24 cellular contexts compared by ENCODE assay signal in the genomic region with DNA sequence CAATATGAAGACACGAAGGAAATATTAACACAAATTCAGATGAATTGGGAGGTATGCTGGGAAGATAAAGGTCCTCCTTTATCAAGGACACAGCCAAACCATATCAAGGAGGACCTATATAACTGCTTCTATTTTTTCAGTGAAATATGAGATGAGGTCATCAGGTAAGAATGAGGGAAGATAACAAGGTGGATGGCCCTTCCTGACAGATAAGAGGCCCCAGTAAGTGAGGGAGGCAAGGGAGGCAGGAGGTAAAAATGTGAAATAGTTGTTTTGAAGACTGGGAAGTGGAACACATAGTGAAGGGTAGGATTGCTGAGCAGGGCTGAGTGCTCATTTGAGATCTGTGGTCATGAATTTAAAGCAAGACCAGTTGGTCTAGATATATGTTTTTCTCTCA. TPM values are rescaled to one million over a fixed set of nuclear protein-coding genes. Genes with fewer than 3 reads are reported as not detected.
"Had no signal": no experiment of that assay in that cellular context is flagged by ENCODE, and none has a peak within 500 bp of the region (broad histone marks: within the 10 kb centered on the region; RNA-seq: fewer than 3 reads in every experiment).

No MANE protein-coding gene starts in this region.

- H3K4me1 Mint-ChIP-seq: IgD-negative memory B cell had no signal

- H3K4me3 Mint-ChIP-seq: IgD-negative memory B cell had no signal

- H3K27ac Mint-ChIP-seq: IgD-negative memory B cell had no signal

- H3K4me2 ChIP-seq: SK-N-SH had no signal

- H3K9ac ChIP-seq: SK-N-SH had no signal

- H3K27me3 ChIP-seq: MG63 had no signal

- H3K27ac ChIP-seq: RWPE1 had no signal

- H3K9me3 Mint-ChIP-seq: IgD-negative memory B cell had no signal

- H3K9me2 ChIP-seq: SK-N-SH had no signal

- H3K9me3 ChIP-seq: MG63, SK-N-SH had no signal

- H3K36me3 ChIP-seq: MG63 had no signal

- H3K4me3 ChIP-seq: MG63 had no signal

- DNase-seq: KBM-7, MG63, NCI-H1092, NCI-H1105 treated with DMSO at 0.1 percent for 48 hours, NCI-H1417 treated with DMSO at 0.1 percent for 48 hours, NCI-H146, NCI-H1694 treated with DMSO at 0.1 percent for 48 hours, NCI-H1930, NCI-H2081, NCI-H2107, NCI-H2227 treated with DMSO at 0.1 percent for 48 hours, NCI-H446, NCI-H510A, NCI-H524 treated with DMSO at 0.1 percent for 48 hours, NCI-H69, NCI-H774, PC-3, SHP77, SK-N-SH, SW 1271 had no signal

- H3K36me3 Mint-ChIP-seq: IgD-negative memory B cell had no signal

RNA-seq across cellular contexts. Expression of a gene that starts 60.0 kb away (rescaled TPM):
- total RNA-seq: HT-29, LHCN-M2, PC-3 had no signal
- polyA plus RNA-seq: IgD-negative memory B cell had no signal
